Comparison of ENCODE assay signal across 8 cellular contexts in the genomic region with DNA sequence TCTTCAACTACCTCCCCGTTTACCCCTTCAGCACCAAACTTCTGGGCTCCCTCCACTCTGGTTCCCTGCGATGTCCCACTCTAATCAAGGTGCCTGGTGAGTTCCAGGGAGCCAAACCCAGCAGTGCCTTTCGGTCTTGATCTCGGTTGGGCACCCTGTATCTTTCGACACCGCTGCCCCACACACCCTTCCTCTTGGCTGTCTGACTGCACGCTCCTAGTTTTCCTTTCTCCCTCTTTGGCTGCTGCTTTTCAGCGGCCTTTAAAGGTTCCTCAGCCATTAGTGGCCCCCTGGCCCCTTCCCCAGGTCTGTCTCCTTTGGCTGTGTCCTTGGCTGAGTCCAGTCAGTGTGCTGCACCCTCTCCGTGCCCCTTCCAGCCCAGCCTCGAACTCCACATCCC. TPM values are rescaled to one million over a fixed set of nuclear protein-coding genes. Genes with fewer than 3 reads are reported as not detected.
DNase-seq lines count a peak whose midpoint lies in the region; TF ChIP-seq lines count a peak whose summit lies in the region.
"Had no signal": no experiment of that assay in that cellular context is flagged by ENCODE, and none has a peak within 500 bp of the region (broad histone marks: within the 10 kb centered on the region; RNA-seq: fewer than 3 reads in every experiment).

No MANE protein-coding gene starts in this region.

- peak overlapping the region; percentile 89 for H3K4me3 Mint-ChIP-seq in HFFc6

- no peak for TF ChIP-seq EP300 in stomach (IDR thresholded peaks at IDR 0.05)

- peak overlapping the region in 2 of 4 donors; percentile 52 to 68 for H3K4me3 ChIP-seq in adrenal gland
- H3K4me3 ChIP-seq in iPS-20b (ENCODE audit: low read length): peak overlapping the region; percentile 72
- H3K4me3 ChIP-seq in stomach: peak overlapping the region; percentile 64 to 84 (median 73)

- H3K36me3 ChIP-seq in adrenal gland (replicated peaks in 1 of 2) (peaks cover 0 to 22% of the 10 kb centered on the region in 2 donors), iPS-20b (ENCODE audit: insufficient read depth, low read depth, low read length) (peaks cover 14% of the 10 kb centered on the region), stomach (peaks cover 19 to 45% (median 39%) of the 10 kb centered on the region in 4 donors)

- H3K27me3 Mint-ChIP-seq in HFFc6 (ENCODE audit: insufficient read depth): peaks cover 2% of the 10 kb centered on the region

- intact Hi-C loops in adrenal gland (cut with DNase I) (no loop called here), stomach (cut with DNase I; ENCODE audit: low total_unique reads) (no loop called here), posterior cingulate gyrus (cut with DNase I) (no loop called here)

- peaks cover 0 to 15% of the 10 kb centered on the region in 2 donors for H3K4me1 ChIP-seq in adrenal gland (replicated peaks in 1 of 2)
- H3K4me1 ChIP-seq in iPS-20b (ENCODE audit: insufficient read depth, low read length): peaks cover 3% of the 10 kb centered on the region; the same call in 1 of the 2 replicates
- H3K4me1 ChIP-seq in stomach: peaks cover 17 to 38% (median 22%) of the 10 kb centered on the region in 4 donors

- no peak for DNase-seq in HFFc6
- DNase-seq in adrenal gland: no peak
- DNase-seq in stomach: no peak
- no peak for DNase-seq in posterior cingulate gyrus
- no peak for DNase-seq in CD1c-positive myeloid dendritic cell (ENCODE audit: extremely low spot score)
- no peak for DNase-seq in COLO668 (lab: John Stamatoyannopoulos, UW; ENCODE audit: unreplicated experiment)
- DNase-seq: Karpas-422 had no signal

- WGBS in adrenal gland, 4 donors: 50 to 65% (median 54%) methylated on average over 10 of the region's 10 CpGs
- 38 to 61% (median 46%) methylated on average over 10 of the region's 10 CpGs for WGBS in stomach, 5 donors

- H3K27me3 ChIP-seq in adrenal gland (no peaks in the 10 kb centered on the region), iPS-20b (ENCODE audit: insufficient read depth, low read length) (peaks cover 16% of the 10 kb centered on the region), stomach (no peaks in the 10 kb centered on the region)

- peaks cover 22% of the 10 kb centered on the region for H3K36me3 Mint-ChIP-seq in HFFc6 (ENCODE audit: low read depth)

- H3K9ac ChIP-seq in iPS-20b (ENCODE audit: low read depth, low read length): no peak overlapping the region

- TF ChIP-seq POLR2A in adrenal gland (IDR thresholded peaks at IDR 0.05): no peak
- TF ChIP-seq POLR2A in stomach (IDR thresholded peaks at IDR 0.05): no peak

- H3K27ac Mint-ChIP-seq in HFFc6: peak overlapping the region; percentile 51

- TF ChIP-seq CTCF in HFFc6 (IDR thresholded peaks at IDR 0.05) (no peak), adrenal gland (IDR thresholded peaks at IDR 0.05) (no peak), stomach (IDR thresholded peaks at IDR 0.05) (no peak)

- peaks cover 47% of the 10 kb centered on the region for H3K4me1 Mint-ChIP-seq in HFFc6 (ENCODE audit: low read depth)

- no peaks in the 10 kb centered on the region for H3K9me3 ChIP-seq in adrenal gland (replicated peaks in 1 of 3)
- no peaks in the 10 kb centered on the region for H3K9me3 ChIP-seq in iPS-20b (ENCODE audit: insufficient read depth, low read depth, low read length)
- H3K9me3 ChIP-seq in stomach: no peaks in the 10 kb centered on the region

- H3K27ac ChIP-seq in adrenal gland: peak overlapping the region in 3 of 5 donors; percentile 87 to 93 (median 89)
- no peak overlapping the region for H3K27ac ChIP-seq in iPS-20b (ENCODE audit: low read length)
- H3K27ac ChIP-seq in stomach: peak overlapping the region; percentile 19 to 98 (median 95)

- no peaks in the 10 kb centered on the region for H3K9me3 Mint-ChIP-seq in HFFc6

RNA-seq across cellular contexts. Expression of a gene that starts 0.8 kb away (rescaled TPM):
- total RNA-seq in HFFc6 (2021; fragmentation: NEBNext Ultra II Directional; extraction: Animal tissue kit (Norgen Biotek cat#: 25700)): 10 to 100 TPM; 14.1 to 20.5 (median 16.0) TPM
- total RNA-seq in adrenal gland (10 to 100 TPM; 13.8 to 68.0 (median 45.5) TPM), stomach (100 to 1,000 TPM in 4 of 5 donors, 10 to 100 TPM in 1; 50.3 to 593 (median 210) TPM)
- polyA plus RNA-seq in adrenal gland (100 to 1,000 TPM in 2 of 3 donors, 10 to 100 TPM in 1; 10.1 to 214 (median 146) TPM), stomach (10 to 100 TPM in 1 of 3 donors, 1 to 10 TPM in 2; 6.7 to 34.0 (median 7.8) TPM)

RNA-seq across cellular contexts. Expression of a gene that starts 18.0 kb away (rescaled TPM):
- 100 to 1,000 TPM; 252 to 303 (median 266) TPM for total RNA-seq in HFFc6 (2021; fragmentation: NEBNext Ultra II Directional; extraction: Animal tissue kit (Norgen Biotek cat#: 25700))
- total RNA-seq in adrenal gland (100 to 1,000 TPM; 138 to 249 (median 184) TPM), stomach (100 to 1,000 TPM in 3 of 5 donors, 10 to 100 TPM in 2; 45.5 to 173 (median 129) TPM)
- polyA plus RNA-seq in adrenal gland (100 to 1,000 TPM in 1 of 3 donors, 10 to 100 TPM in 2; 75.8 to 140 (median 77.4) TPM), stomach (100 to 1,000 TPM in 2 of 3 donors, 10 to 100 TPM in 1; 69.4 to 180 (median 117) TPM)

RNA-seq across cellular contexts. Expression of a gene that starts 18.6 kb away (rescaled TPM):
- 10 to 100 TPM; 69.2 to 84.9 (median 77.0) TPM for total RNA-seq in HFFc6 (2021; fragmentation: NEBNext Ultra II Directional; extraction: Animal tissue kit (Norgen Biotek cat#: 25700))
- total RNA-seq in adrenal gland: 100 to 1,000 TPM in 5 of 8 donors, 10 to 100 TPM in 3; 59.1 to 148 (median 122) TPM
- polyA plus RNA-seq in adrenal gland: 100 to 1,000 TPM in 2 of 3 donors, 10 to 100 TPM in 1; 49.7 to 133 (median 117) TPM
- total RNA-seq in stomach: 10 to 100 TPM; 29.2 to 62.6 (median 31.2) TPM
- polyA plus RNA-seq in stomach: 10 to 100 TPM; 36.4 to 62.0 (median 61.0) TPM

RNA-seq across cellular contexts. Expression of a gene that starts 33.0 kb away (rescaled TPM):
- 10 to 100 TPM; 35.4 to 42.3 (median 38.2) TPM for total RNA-seq in HFFc6 (2021; fragmentation: NEBNext Ultra II Directional; extraction: Animal tissue kit (Norgen Biotek cat#: 25700))
- total RNA-seq in adrenal gland (100 to 1,000 TPM in 1 of 8 donors, 10 to 100 TPM in 7; 21.5 to 116 (median 54.6) TPM), stomach (10 to 100 TPM in 4 of 5 donors, 1 to 10 TPM in 1; 6.4 to 62.9 (median 19.3) TPM)
- polyA plus RNA-seq in adrenal gland (10 to 100 TPM; 27.7 to 47.9 (median 35.1) TPM), stomach (10 to 100 TPM; 28.0 to 30.9 (median 30.5) TPM)

RNA-seq across cellular contexts. Expression of a gene that starts 41.1 kb away (rescaled TPM):
- 10 to 100 TPM; 22.1 to 33.0 (median 28.8) TPM for total RNA-seq in HFFc6 (2021; fragmentation: NEBNext Ultra II Directional; extraction: Animal tissue kit (Norgen Biotek cat#: 25700))
- total RNA-seq in adrenal gland (100 to 1,000 TPM in 7 of 8 donors, 10 to 100 TPM in 1; 83.1 to 261 (median 176) TPM), stomach (10 to 100 TPM; 14.3 to 61.1 (median 27.4) TPM)
- polyA plus RNA-seq in adrenal gland (100 to 1,000 TPM in 2 of 3 donors, 10 to 100 TPM in 1; 51.5 to 281 (median 260) TPM), stomach (10 to 100 TPM; 22.9 to 37.2 (median 23.2) TPM)
